19 cellular contexts compared by ENCODE assay signal in genomic region chr20:12318043-12318442, GRCh38.
"Had no signal": no experiment of that assay in that cellular context is flagged by ENCODE, and none has a peak within 500 bp of the region (broad histone marks: within the 10 kb centered on the region; RNA-seq: fewer than 3 reads in every experiment).

No MANE protein-coding gene starts in this region.

- H3K9me3 ChIP-seq: psoas muscle, testis, upper lobe of right lung had no signal

- FAIRE-seq: colon had no signal

- H3K27ac ChIP-seq: cardiac muscle cell, epithelial cell of prostate, psoas muscle, testis, upper lobe of right lung had no signal

- H3K27me3 ChIP-seq: cardiac muscle cell, testis, upper lobe of right lung had no signal

- H3K36me3 ChIP-seq: cardiac muscle cell, upper lobe of right lung had no signal

- DNase-seq: activated CD4-positive, alpha-beta T cell treated with anti-CD3 and anti-CD28 coated beads, Interleukin-2, amount 50 U/mL, for 4 hours; activated gamma-delta T cell; activated naive CD8-positive, alpha-beta T cell treated with anti-CD3 and anti-CD28 coated beads, Interleukin-2, amount 10 ng/mL, durations not matched to agents 7 days and 5 days; activated T-cell treated with anti-CD3 and anti-CD28 coated beads, Interleukin-2, amount 50 U/mL, for 48 hours; aorta; effector CD8-positive, alpha-beta T cell; left cardiac atrium; mammary epithelial cell; natural killer cell; psoas muscle; stimulated activated CD4-positive, alpha-beta T cell treated with anti-CD3 and anti-CD28 coated beads, Interleukin-4, amount 100 ng/mL, for 1 hour; stimulated activated CD8-positive, alpha-beta memory T cell treated with anti-CD3 and anti-CD28 coated beads, Interleukin-4, amount 100 ng/mL, for 48 hours; stimulated activated naive CD8-positive, alpha-beta T cell treated with anti-CD3 and anti-CD28 coated beads, Interleukin-15, Interleukin-2, amounts not matched to agents 100 U/mL and 50 U/mL, for 24 hours; testis; upper lobe of right lung had no signal

- H3K4me3 ChIP-seq: cardiac muscle cell, psoas muscle, testis, upper lobe of right lung had no signal

- H3K4me1 ChIP-seq: psoas muscle, upper lobe of right lung had no signal

- ATAC-seq: activated CD4-positive, CD25-positive, alpha-beta regulatory T cell treated with anti-CD3 and anti-CD28 coated beads, Interleukin-2, amount 50 U/mL, for 24 hours; left cardiac atrium; natural killer cell; psoas muscle; stimulated activated naive CD8-positive, alpha-beta T cell treated with anti-CD3 and anti-CD28 coated beads, Interleukin-15, Interleukin-2, amounts not matched to agents 100 U/mL and 50 U/mL, for 24 hours; upper lobe of right lung had no signal
